Comparison of ENCODE assay signal across 26 cellular contexts in the genomic region with DNA sequence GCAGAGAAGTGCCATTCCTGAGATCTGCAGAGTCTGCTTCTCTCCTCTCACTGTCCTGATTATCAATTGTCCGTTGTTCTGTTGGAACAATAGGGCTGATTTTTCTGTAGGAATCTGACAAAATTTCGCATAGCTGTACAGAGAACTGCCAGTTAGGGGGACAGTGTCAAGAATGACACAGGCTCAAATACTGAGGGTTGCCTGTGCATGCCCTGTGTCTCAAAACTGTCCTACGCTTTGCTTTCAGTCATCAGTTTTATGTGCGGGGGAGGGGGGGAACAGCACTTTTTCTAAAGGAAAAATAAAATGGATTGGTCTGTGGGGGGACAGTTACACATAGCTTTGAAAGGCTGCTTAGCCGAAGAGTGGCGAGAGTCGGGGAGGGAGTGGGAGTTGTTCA.
A peak's percentile ranks its signal among the peaks of the same experiment; 100 is the strongest.
DNase-seq lines count a peak whose midpoint lies in the region; ATAC-seq, FAIRE-seq and TF ChIP-seq lines count a peak whose summit lies in the region.
"Had no signal": no experiment of that assay in that cellular context is flagged by ENCODE, and none has a peak within 500 bp of the region (broad histone marks: within the 10 kb centered on the region; RNA-seq: fewer than 3 reads in every experiment).

No MANE protein-coding gene starts in this region.

- TF ChIP-seq CTCF in dorsolateral prefrontal cortex (IDR thresholded peaks at IDR 0.05 in 54 of 56, conservative IDR thresholded peaks at IDR 0.05 in 2 of 56; ENCODE audit: low read depth in 1 of 56, partially characterized antibody in 56 of 56): no peak

- H3K27ac ChIP-seq in dorsolateral prefrontal cortex: peak overlapping the region; percentile 80 to 100 (median 95)
- H3K27ac ChIP-seq in rectal smooth muscle tissue (ENCODE audit: low read depth, low read length): peak overlapping the region; percentile 8
- H3K27ac ChIP-seq: cardiac muscle cell, parathyroid adenoma, thoracic aorta, VCaP had no signal

- H3K27me3 ChIP-seq in dorsolateral prefrontal cortex (no peaks in the 10 kb centered on the region), rectal smooth muscle tissue (ENCODE audit: control insufficient read depth, insufficient read depth, low read length) (no peaks in the 10 kb centered on the region)
- H3K27me3 ChIP-seq: cardiac muscle cell had no signal

- no peaks in the 10 kb centered on the region for H3K36me3 ChIP-seq in rectal smooth muscle tissue (ENCODE audit: control insufficient read depth, insufficient read depth, low read length)
- H3K36me3 ChIP-seq: cardiac muscle cell, thoracic aorta had no signal

- H3K9ac ChIP-seq in rectal smooth muscle tissue (ENCODE audit: low read length): no peak overlapping the region
- H3K9ac ChIP-seq: parathyroid adenoma had no signal

- DNase-seq in dorsolateral prefrontal cortex (peak in 3 of 10 donors; percentile 37 to 57 (median 50)), midbrain (lab: John Stamatoyannopoulos, UW) (peak; percentile 82), urothelium cell line (ENCODE audit: low spot score) (no peak), NCI-H69 (lab: John Stamatoyannopoulos, UW) (no peak), cerebellum (ENCODE audit: low spot score) (no peak)
- DNase-seq: activated CD4-positive, alpha-beta T cell treated with anti-CD3 and anti-CD28 coated beads for 48 hours; activated naive CD4-positive, alpha-beta T cell treated with anti-CD3 and anti-CD28 coated beads, Interleukin-2, amount 10 ng/mL, durations not matched to agents 7 days and 5 days; activated T-cell treated with anti-CD3 and anti-CD28 coated beads, Interleukin-2, amount 50 U/mL, for 72 hours; aorta; CD4-positive, CD25-positive, alpha-beta regulatory T cell; DMS 273 treated with DMSO at 0.1 percent for 48 hours; kidney glomerular epithelial cell; naive B cell; NCI-H1105 treated with DMSO at 0.1 percent for 48 hours; NCI-H2029; NCI-H2227 treated with DMSO at 0.1 percent for 48 hours; NCI-H82 had no signal

- intact Hi-C loops in dorsolateral prefrontal cortex (cut with DNase I): no loop called here

- ATAC-seq in GM21423 (IDR thresholded peaks at IDR 0.05; ENCODE audit: unreplicated experiment): no peak
- ATAC-seq: activated T-cell treated with anti-CD3 and anti-CD28 coated beads, Interleukin-2, amount 50 U/mL, for 72 hours; SK-N-SH treated with all-trans-retinoic acid at 6 μM for 48 hours had no signal

- peaks cover 3% of the 10 kb centered on the region for H3K4me1 ChIP-seq in rectal smooth muscle tissue (ENCODE audit: control insufficient read depth, insufficient read depth, low read length)
- H3K4me1 ChIP-seq: parathyroid adenoma had no signal

- FAIRE-seq in urothelium cell line (lab: Jason Lieb, UNC): peak; percentile 17
- FAIRE-seq: endothelial cell of umbilical vein, GM19239 had no signal

- H3K4me3 ChIP-seq in dorsolateral prefrontal cortex (peak overlapping the region in 49 of 59 donors; percentile 0 to 62 (median 34)), rectal smooth muscle tissue (ENCODE audit: low read length) (no peak overlapping the region)
- H3K4me3 ChIP-seq: cardiac muscle cell, thoracic aorta had no signal
